9 cellular contexts compared by ENCODE assay signal in the genomic region with DNA sequence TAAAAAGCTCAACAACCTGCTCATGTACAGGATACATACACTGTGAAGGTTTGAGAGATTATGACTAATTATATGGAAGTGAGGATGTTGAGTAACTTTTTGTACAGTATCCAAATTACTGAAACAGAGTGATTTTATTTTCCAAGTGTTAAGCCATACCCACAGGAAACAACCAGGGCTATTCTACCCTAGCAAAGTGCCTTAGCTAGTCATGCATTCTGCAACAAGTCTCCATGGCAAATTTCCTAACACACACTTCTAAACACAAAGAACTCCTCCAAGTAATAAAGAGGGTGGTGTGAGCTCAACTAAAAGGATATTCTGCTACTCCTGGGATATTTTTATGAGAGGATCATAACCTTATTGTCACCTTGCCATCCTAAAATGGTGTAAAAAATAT. TPM values are rescaled to one million over a fixed set of nuclear protein-coding genes. Genes with fewer than 3 reads are reported as not detected.
A peak's percentile ranks its signal among the peaks of the same experiment; 100 is the strongest.
DNase-seq lines count a peak whose midpoint lies in the region; ATAC-seq and TF ChIP-seq lines count a peak whose summit lies in the region.
"Had no signal": no experiment of that assay in that cellular context is flagged by ENCODE, and none has a peak within 500 bp of the region (broad histone marks: within the 10 kb centered on the region; RNA-seq: fewer than 3 reads in every experiment).

No MANE protein-coding gene starts in this region.

- no peak overlapping the region for H3K9ac ChIP-seq in H9 (ENCODE audit: extremely low read depth, insufficient read length, low read length)

- no peaks in the 10 kb centered on the region for H3K9me3 ChIP-seq in H9 (ENCODE audit: control insufficient read depth, low read depth, low read length)
- H3K9me3 ChIP-seq in RWPE2 (ENCODE audit: severe bottlenecking), result no peaks in the 10 kb centered on the region

- no peaks in the 10 kb centered on the region for H4K20me1 ChIP-seq in H9 (ENCODE audit: control insufficient read depth, insufficient read depth, insufficient read length)

- no peak overlapping the region for H4K8ac ChIP-seq in H9 (replicated peaks; ENCODE audit: insufficient read length, low read depth, low read length)

- no peak overlapping the region for H2BK12ac ChIP-seq in H9 (ENCODE audit: insufficient read length, low read depth, low read length)

- TF ChIP-seq CTCF in H9 (conservative IDR thresholded peaks at IDR 0.05), result no peak
- TF ChIP-seq CTCF in RWPE2 (IDR thresholded peaks at IDR 0.05; ENCODE audit: poor library complexity, severe bottlenecking), result no peak
- TF ChIP-seq CTCF in fibroblast of villous mesenchyme (IDR thresholded peaks at IDR 0.05; ENCODE audit: insufficient read depth, low read depth, low read length), result no peak

- no peak overlapping the region for H2AK5ac ChIP-seq in H9 (ENCODE audit: insufficient read length, low read length)

- no peak overlapping the region for H3K23ac ChIP-seq in H9 (ENCODE audit: insufficient read length, low read depth, low read length)

- H2BK5ac ChIP-seq in H9 (ENCODE audit: insufficient read length, low read length), result no peak overlapping the region

- no peak overlapping the region for H2BK20ac ChIP-seq in H9 (ENCODE audit: low read depth, low read length, poor library complexity, severe bottlenecking)

- H3K27me3 Mint-ChIP-seq in H9 (ENCODE audit: low read depth) (no peaks in the 10 kb centered on the region), immature natural killer cell (ENCODE audit: low read depth in 3 of 3) (peaks cover 6 to 27% (median 10%) of the 10 kb centered on the region in 3 donors)

- H3K23me2 ChIP-seq in H9 (ENCODE audit: insufficient read length, low read depth, low read length, poor library complexity, severe bottlenecking), result peaks cover 19% of the 10 kb centered on the region

- H3K4me3 ChIP-seq in RWPE2 (ENCODE audit: severe bottlenecking), result no peak overlapping the region
- H3K4me3 ChIP-seq in fibroblast of villous mesenchyme (ENCODE audit: low read depth, low read length), result no peak overlapping the region
- H3K4me3 ChIP-seq in H7 (ENCODE audit: insufficient read depth, low read depth, low read length), result no peak overlapping the region

- H3K27ac ChIP-seq in H9 (ENCODE audit: insufficient read length, low read depth, low read length) (no peak overlapping the region), RWPE2 (ENCODE audit: poor library complexity, severe bottlenecking) (peak overlapping the region; percentile 91)

- H3T11ph ChIP-seq in H9 (ENCODE audit: low read length), result no peak overlapping the region

- H2AFZ ChIP-seq in H9 (ENCODE audit: low read length), result no peak overlapping the region

- H3K36me3 ChIP-seq in RWPE2 (ENCODE audit: low read depth) (no peaks in the 10 kb centered on the region), H7 (replicated peaks; ENCODE audit: control insufficient read depth, insufficient read depth, low read length) (no peaks in the 10 kb centered on the region; the same call in 1 of the 2 replicates)

- H3K79me1 ChIP-seq in H9 (ENCODE audit: insufficient read depth, low read depth, low read length, poor library complexity, severe bottlenecking), result peaks cover 7% of the 10 kb centered on the region

- DNase-seq in H9, result no peak
- no peak for DNase-seq in RWPE2 (ENCODE audit: low spot score)
- peak; percentile 60 for DNase-seq in fibroblast of villous mesenchyme (ENCODE audit: low read depth)
- peak; percentile 98 for DNase-seq in renal cortical epithelial cell (ENCODE audit: low read depth)
- no peak for DNase-seq in H7
- DNase-seq in activated CD8-positive, alpha-beta memory T cell treated with anti-CD3 and anti-CD28 coated beads, Interleukin-2, amount 50 U/mL, for 48 hours, result no peak
- no peak for DNase-seq in immature natural killer cell
- DNase-seq: NCI-H524 treated with DMSO at 0.1 percent for 48 hours had no signal

- no peak overlapping the region for H3K56ac ChIP-seq in H9 (ENCODE audit: insufficient read length, low read depth, low read length)

- H3K4me3 Mint-ChIP-seq in H9 (peak overlapping the region in 1 of 2 experiments; percentile 80; a peak in 2 of 5 replicates), immature natural killer cell (no peak overlapping the region)

- H3K4me1 Mint-ChIP-seq in H9, result peaks cover 59 to 64% of the 10 kb centered on the region in 2 experiments
- H3K4me1 Mint-ChIP-seq in immature natural killer cell, result peaks cover 19 to 23% of the 10 kb centered on the region in 2 donors

- ATAC-seq in RWPE2 (ENCODE audit: low read depth) (peak; percentile 43), GM21717 (IDR thresholded peaks at IDR 0.05; ENCODE audit: unreplicated experiment) (no peak)

- no peak overlapping the region for H4K91ac ChIP-seq in H9 (ENCODE audit: insufficient read length, low read depth, low read length)

- H3K9me3 Mint-ChIP-seq in H9 (peaks cover 3 to 7% of the 10 kb centered on the region in 2 experiments; a peak in 3 of 5 replicates), immature natural killer cell (no peaks in the 10 kb centered on the region)

- H3K4me2 ChIP-seq in H9 (ENCODE audit: insufficient read depth, insufficient read length, low read length), result peak overlapping the region; percentile 99

- peaks cover 10% of the 10 kb centered on the region; the same call in 1 of the 2 replicates for H3K4me1 ChIP-seq in H9 (ENCODE audit: insufficient read depth, low read length)
- peaks cover 68% of the 10 kb centered on the region for H3K4me1 ChIP-seq in RWPE2 (ENCODE audit: insufficient read depth, poor library complexity, severe bottlenecking)

- no peak overlapping the region for H4K5ac ChIP-seq in H9 (ENCODE audit: insufficient read length, low read depth, low read length)

- H3K36me3 Mint-ChIP-seq in H9 (ENCODE audit: insufficient read depth in 1 of 3, low read depth in 3 of 3), result peaks cover 15 to 49% (median 31%) of the 10 kb centered on the region in 3 experiments
- H3K36me3 Mint-ChIP-seq in immature natural killer cell, result peaks cover 0 to 3% (median 0%) of the 10 kb centered on the region in 3 donors

- H3K79me2 ChIP-seq in H9 (ENCODE audit: insufficient read depth, low read length), result peaks cover 55% of the 10 kb centered on the region; the same call in 1 of the 2 replicates

- no peak overlapping the region for H2BK120ac ChIP-seq in H9 (ENCODE audit: low read depth, low read length, poor library complexity, severe bottlenecking)

- H2BK15ac ChIP-seq in H9 (ENCODE audit: low read depth, low read length), result no peak overlapping the region

- no peak overlapping the region for H3K14ac ChIP-seq in H9 (ENCODE audit: insufficient read depth, low read length)

- H3K27ac Mint-ChIP-seq in H9 (0 out of 7 replicates have a peak overlapping the region, but pooled peaks of 1 of the 3 experiments have one; percentile 1), immature natural killer cell (no peak overlapping the region)

- no peaks in the 10 kb centered on the region for H3K27me3 ChIP-seq in H9 (ENCODE audit: insufficient read depth, low read length)
- no peaks in the 10 kb centered on the region for H3K27me3 ChIP-seq in RWPE2 (ENCODE audit: insufficient read depth, poor library complexity, severe bottlenecking)
- no peaks in the 10 kb centered on the region for H3K27me3 ChIP-seq in H7 (ENCODE audit: control insufficient read depth, insufficient read depth, low read length)

- H3K18ac ChIP-seq in H9 (ENCODE audit: insufficient read length, low read depth, low read length), result no peak overlapping the region

- H3K4ac ChIP-seq in H9 (ENCODE audit: low read depth, low read length), result no peak overlapping the region

RNA-seq across cellular contexts. Expression of gene LGR4, which starts 4.4 kb away (rescaled TPM):
- 97.1 and 99.2 TPM in 2 replicates for total RNA-seq in H9 (2021)
- 11.2 and 12.2 TPM in 2 replicates for total RNA-seq in fibroblast of villous mesenchyme
- 86.7 and 151 TPM in 2 replicates for total RNA-seq in renal cortical epithelial cell
- total RNA-seq in H7 (2014; rRNA removed; shearing (Covaris generic)), result 51.1 and 77.6 TPM in 2 replicates
- under 1 TPM in 1 of 3 donors, not detected in 2; 0.51 TPM for polyA plus RNA-seq in immature natural killer cell

RNA-seq across cellular contexts. Expression of gene LIN7C, which starts 38.4 kb away (rescaled TPM):
- total RNA-seq in H9 (2021) (40.0 and 41.3 TPM in 2 replicates), fibroblast of villous mesenchyme (51.2 and 91.1 TPM in 2 replicates), renal cortical epithelial cell (48.8 and 80.7 TPM in 2 replicates)
- total RNA-seq in H7 (2014; rRNA removed; shearing (Covaris generic)), result 36.3 and 43.7 TPM in 2 replicates
- 10 to 100 TPM in 1 of 3 donors, 1 to 10 TPM in 2; 5.1 to 11.0 (median 5.4) TPM for polyA plus RNA-seq in immature natural killer cell

Comparison
In these comparisons a context has a peak if more than half of its experiments do, and no peak if none do; other contexts are left out.
1. DNase-seq: peak in fibroblast of villous mesenchyme (single experiment) and renal cortical epithelial cell (single experiment); none in H9 (single experiment), RWPE2 (single experiment), H7 (single experiment), activated CD8-positive, alpha-beta memory T cell treated with anti-CD3 and anti-CD28 coated beads, Interleukin-2, amount 50 U/mL, for 48 hours (single experiment) and immature natural killer cell (0 of 3).